ENCODE assay signal across 1 cellular context in the genomic region with DNA sequence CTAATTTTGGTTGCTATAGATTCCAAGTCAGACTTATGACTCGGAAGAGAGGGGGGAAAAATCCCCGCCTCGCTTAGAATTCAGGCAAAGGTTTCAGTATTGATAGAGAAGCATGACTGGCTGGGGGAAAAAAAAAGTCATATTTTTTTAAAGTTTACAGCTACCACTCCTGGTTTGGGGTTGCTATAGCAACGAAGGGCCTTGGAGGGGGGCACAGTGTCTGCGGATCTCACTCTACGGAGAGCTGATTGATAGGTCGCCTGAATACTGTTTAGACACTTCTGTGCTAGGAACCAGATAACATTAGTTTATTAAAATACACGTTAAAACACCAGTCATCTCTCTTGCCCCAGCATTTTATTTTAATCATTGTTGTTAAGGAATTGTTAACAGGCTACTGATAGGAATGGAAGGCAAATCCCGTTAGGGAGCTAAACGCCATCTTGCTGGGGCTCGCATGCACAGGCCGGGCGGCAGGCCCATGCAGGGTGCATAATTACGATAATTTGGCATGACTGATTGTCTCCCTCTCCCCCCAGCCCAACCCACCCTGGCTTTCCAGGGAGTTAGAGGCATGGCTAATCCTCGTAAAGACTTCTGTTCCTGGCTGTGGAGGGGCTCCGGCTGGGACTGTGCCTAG.
TF ChIP-seq lines count a peak whose summit lies in the region.

No MANE protein-coding gene starts in this region.

TF ChIP-seq in H1, 55 proteins besides CTCF, POLR2A, EP300 and RAD21 (continued from another document):
- TF ChIP-seq FOSL1 (IDR thresholded peaks at IDR 0.05; ENCODE audit: insufficient read depth, low read depth, low read length) (no peak), TAF1 (IDR thresholded peaks at IDR 0.05; ENCODE audit: low read depth, low read length) (no peak), TAF7 (optimal IDR thresholded peaks at IDR 0.05; ENCODE audit: borderline replicate concordance, low read depth, low read length) (no peak)
TF ChIP-seq in H1: peak in this region for 0.
